9 cellular contexts compared by ENCODE assay signal in the genomic region with DNA sequence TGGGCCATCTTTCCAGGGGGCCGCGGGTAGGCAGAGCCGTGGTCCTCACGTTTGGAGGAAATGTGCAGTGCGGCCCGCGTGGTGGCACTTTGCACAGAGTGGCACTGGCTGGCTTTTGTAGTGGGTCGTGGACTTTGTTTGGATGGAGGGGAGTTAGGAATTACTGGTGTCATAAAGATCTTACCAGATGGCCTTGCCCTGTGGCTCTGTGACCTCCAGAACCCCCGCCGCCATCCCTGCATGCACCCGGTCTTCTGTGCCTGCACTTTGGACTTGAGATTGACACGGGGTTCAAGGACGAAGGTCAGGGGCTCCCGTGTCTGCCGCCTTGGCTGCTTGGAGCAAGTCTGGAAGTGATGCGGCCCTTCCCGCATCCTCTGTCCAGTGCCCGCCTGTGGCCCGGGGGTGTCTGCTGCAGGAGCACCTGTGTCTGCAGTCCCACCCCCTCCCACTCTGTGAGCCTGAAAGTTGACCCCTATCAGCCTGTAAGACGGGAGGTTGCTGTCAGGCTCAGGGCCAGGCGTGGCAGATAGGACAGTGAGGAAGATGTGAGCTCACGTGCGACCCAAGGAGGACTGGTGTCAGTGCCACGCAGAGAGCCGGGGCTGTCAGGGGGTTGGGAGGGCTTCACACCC. TPM values are rescaled to one million over a fixed set of nuclear protein-coding genes. Genes with fewer than 3 reads are reported as not detected.
DNase-seq lines count a peak whose midpoint lies in the region; ATAC-seq lines count a peak whose summit lies in the region.
"Had no signal": no experiment of that assay in that cellular context is flagged by ENCODE, and none has a peak within 500 bp of the region (broad histone marks: within the 10 kb centered on the region; RNA-seq: fewer than 3 reads in every experiment).

No MANE protein-coding gene starts in this region.

- no peak overlapping the region for H3K27ac Mint-ChIP-seq in natural killer cell treated with Interleukin-12 subunit alpha and Interleukin-12 subunit beta and Interleukin-15 and Interleukin-18, amount 100 ng/mL, for 72 hours

- H3K36me3 Mint-ChIP-seq in natural killer cell treated with Interleukin-12 subunit alpha and Interleukin-12 subunit beta and Interleukin-15 and Interleukin-18, amount 100 ng/mL, for 72 hours: no peaks in the 10 kb centered on the region

- ATAC-seq in natural killer cell treated with Interleukin-12 subunit alpha and Interleukin-12 subunit beta and Interleukin-15 and Interleukin-18, amount 100 ng/mL, for 72 hours: no peak

- no peaks in the 10 kb centered on the region for H3K9me3 ChIP-seq in endocrine pancreas (ENCODE audit: control insufficient read depth, low read length)

- peaks cover 12 to 14% of the 10 kb centered on the region in 2 donors for H3K27me3 Mint-ChIP-seq in natural killer cell treated with Interleukin-12 subunit alpha and Interleukin-12 subunit beta and Interleukin-15 and Interleukin-18, amount 100 ng/mL, for 72 hours

- H3K4me3 Mint-ChIP-seq in natural killer cell treated with Interleukin-12 subunit alpha and Interleukin-12 subunit beta and Interleukin-15 and Interleukin-18, amount 100 ng/mL, for 72 hours: peak overlapping the region; percentile 56

- H3K36me3 ChIP-seq in ACC112 (ENCODE audit: insufficient read depth, low read length): no peaks in the 10 kb centered on the region
- H3K36me3 ChIP-seq in endocrine pancreas (ENCODE audit: control insufficient read depth, insufficient read depth, low read length): no peaks in the 10 kb centered on the region

- H3K9ac ChIP-seq in endocrine pancreas (ENCODE audit: control insufficient read depth, insufficient read depth, low read length): peak overlapping the region; percentile 45

- peaks cover 70% of the 10 kb centered on the region for H3K79me2 ChIP-seq in ACC112 (ENCODE audit: control insufficient read depth, insufficient read depth, low read length, unreplicated experiment)

- H3K27me3 ChIP-seq in ACC112 (ENCODE audit: insufficient read depth, low read length) (no peaks in the 10 kb centered on the region), endocrine pancreas (ENCODE audit: control insufficient read depth, insufficient read depth, low read length) (no peaks in the 10 kb centered on the region)

- H3K4me1 ChIP-seq in ACC112 (ENCODE audit: control insufficient read depth, insufficient read depth, low read length, unreplicated experiment) (peaks cover 27% of the 10 kb centered on the region), endocrine pancreas (ENCODE audit: control insufficient read depth, insufficient read depth, low read length) (no peaks in the 10 kb centered on the region)

- DNase-seq in HuH-7.5 (ENCODE audit: low spot score) (peak; percentile 68), DMS53 treated with DMSO at 0.1 percent for 48 hours (lab: John Stamatoyannopoulos, UW; ENCODE audit: unreplicated experiment) (no peak), epidermal melanocyte (ENCODE audit: insufficient read length, low spot score) (no peak), cerebellar nuclear complex (lab: John Stamatoyannopoulos, UW) (no peak)
- no peak for DNase-seq in natural killer cell treated with Interleukin-12 subunit alpha and Interleukin-12 subunit beta and Interleukin-15 and Interleukin-18, amount 100 ng/mL, for 72 hours (ENCODE audit: low spot score)
- DNase-seq in stimulated activated CD4-positive, alpha-beta T cell treated with anti-CD3 and anti-CD28 coated beads, Interleukin-2, amount 100 ng/mL, for 24 hours: no peak
- DNase-seq: retina had no signal

- H3K27ac ChIP-seq in ACC112 (ENCODE audit: low read depth, low read length): no peak overlapping the region

- no peak overlapping the region for H2AFZ ChIP-seq in ACC112 (ENCODE audit: low read length, unreplicated experiment)

- peaks cover 5 to 7% of the 10 kb centered on the region in 2 donors for H3K4me1 Mint-ChIP-seq in natural killer cell treated with Interleukin-12 subunit alpha and Interleukin-12 subunit beta and Interleukin-15 and Interleukin-18, amount 100 ng/mL, for 72 hours (ENCODE audit: low read depth in 2 of 2)

- no peaks in the 10 kb centered on the region for H3K9me3 Mint-ChIP-seq in natural killer cell treated with Interleukin-12 subunit alpha and Interleukin-12 subunit beta and Interleukin-15 and Interleukin-18, amount 100 ng/mL, for 72 hours

- H3K4me3 ChIP-seq in ACC112 (ENCODE audit: low read depth, low read length) (peak overlapping the region; percentile 98), endocrine pancreas (ENCODE audit: control insufficient read depth, insufficient read depth, low read length) (no peak overlapping the region)

RNA-seq across cellular contexts. Expression of a gene that starts 2.2 kb away (rescaled TPM):
- 1 to 10 TPM in 1 of 2 donors, under 1 TPM in 1; 1.00 to 1.3 TPM for total RNA-seq in natural killer cell treated with Interleukin-12 subunit alpha and Interleukin-12 subunit beta and Interleukin-15 and Interleukin-18, amount 100 ng/mL, for 72 hours

RNA-seq across cellular contexts. Expression of a gene that starts 34.1 kb away (rescaled TPM):
- total RNA-seq in natural killer cell treated with Interleukin-12 subunit alpha and Interleukin-12 subunit beta and Interleukin-15 and Interleukin-18, amount 100 ng/mL, for 72 hours: 100 to 1,000 TPM; 242 to 309 TPM

RNA-seq across cellular contexts. Expression of a gene that starts 39.4 kb away (rescaled TPM):
- total RNA-seq in natural killer cell treated with Interleukin-12 subunit alpha and Interleukin-12 subunit beta and Interleukin-15 and Interleukin-18, amount 100 ng/mL, for 72 hours: 10 to 100 TPM; 22.2 to 33.3 TPM
